ENCODE assay signal across 8 cellular contexts in the genomic region with DNA sequence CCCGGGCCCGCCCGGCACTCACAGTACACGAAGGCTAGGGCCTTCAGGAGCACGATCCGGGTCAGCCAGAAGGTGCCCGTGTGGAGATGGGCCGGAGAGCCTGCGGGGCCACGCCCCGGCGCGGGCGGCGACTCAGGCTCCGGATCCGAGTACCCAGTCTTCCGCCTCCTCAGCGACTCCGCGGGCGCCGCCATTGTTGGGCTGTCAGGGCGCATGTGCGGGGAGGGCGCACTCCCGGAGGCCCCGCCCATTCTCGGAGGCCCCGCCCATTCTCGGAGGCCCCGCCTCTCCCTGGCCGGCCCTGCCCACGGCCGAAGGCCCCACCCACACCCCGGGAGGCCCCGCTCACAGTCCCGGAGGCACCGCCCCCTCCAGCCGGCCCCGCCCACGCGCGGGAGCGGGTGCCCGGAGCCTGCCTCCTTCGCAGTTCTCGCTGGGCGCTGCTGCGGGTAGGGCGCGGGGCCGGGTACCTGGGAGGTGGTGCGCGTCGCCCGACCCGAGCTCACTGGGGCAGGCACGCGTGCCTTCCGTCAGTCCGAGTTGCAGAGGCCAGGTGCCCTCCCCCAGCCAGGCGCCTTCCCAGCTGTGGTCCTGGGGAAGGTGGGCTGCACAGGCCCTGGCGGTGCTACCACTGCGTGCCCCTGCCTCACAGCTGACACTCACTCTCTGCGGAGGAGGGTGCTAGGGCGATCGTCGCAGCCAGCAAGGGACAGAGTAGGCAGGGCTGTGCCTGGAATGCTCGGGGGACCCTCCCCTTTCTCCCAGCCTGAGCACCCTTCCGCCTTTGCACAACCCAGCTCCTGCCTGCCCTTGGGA. TPM values are rescaled to one million over a fixed set of nuclear protein-coding genes. Genes with fewer than 3 reads are reported as not detected.
DNase-seq lines count a peak whose midpoint lies in the region; ATAC-seq and TF ChIP-seq lines count a peak whose summit lies in the region.

A gene (minus strand): TSS at position 219 of the 816 bp plus-strand sequence. CDS start 4 bp downstream, at position 215.

- no peaks in the 10 kb centered on the region for H3K9me3 Mint-ChIP-seq in activated naive CD8-positive, alpha-beta T cell (ENCODE audit: low read depth)

- H3K4me1 Mint-ChIP-seq in activated naive CD8-positive, alpha-beta T cell (ENCODE audit: low read depth): peaks cover 19% of the 10 kb centered on the region

- in situ Hi-C loops in G401 (cut with HindIII; ENCODE audit: low sequenced_read_pairs): loop anchor here (10.0 kb wide), 1 partner anchor 256 kb away; a partner anchor contains a TSS

- H3K36me3 Mint-ChIP-seq in activated naive CD8-positive, alpha-beta T cell: peaks cover 2% of the 10 kb centered on the region

- H3K27ac ChIP-seq in ovary: peak within 1 kb of the TSS in 1 of 2 donors; percentile 37
- peak within 1 kb of the TSS; percentile 56 to 70 for H3K27ac ChIP-seq in thoracic aorta

- no peak for TF ChIP-seq CTCF in ovary (IDR thresholded peaks at IDR 0.05)
- TF ChIP-seq CTCF in thoracic aorta (IDR thresholded peaks at IDR 0.05): no peak

- peak within 1 kb of the TSS; percentile 78 for H3K4me3 Mint-ChIP-seq in activated naive CD8-positive, alpha-beta T cell

- peaks cover 7% of the 10 kb centered on the region; the same call in 1 of the 2 replicates for H3K27me3 ChIP-seq in MG63
- H3K27me3 ChIP-seq in ovary: no peaks in the 10 kb centered on the region
- no peaks in the 10 kb centered on the region for H3K27me3 ChIP-seq in thoracic aorta (replicated peaks; ENCODE audit: insufficient read depth)

- peak; percentile 83 for DNase-seq in G401 (ENCODE audit: low spot score)
- DNase-seq in H4 (ENCODE audit: low spot score): peak; percentile 70
- DNase-seq in MG63: peak; percentile 91
- DNase-seq in SKM-1 treated with dmso at 0.1 percent for 144 hours (lab: John Stamatoyannopoulos, UW; ENCODE audit: unreplicated experiment): peak; percentile 83
- DNase-seq in head of caudate nucleus: peak; percentile 89 to 99 (median 98)
- DNase-seq in ovary: peak; percentile 93 to 99 (median 97)
- DNase-seq in thoracic aorta (ENCODE audit: low spot score): peak; percentile 72

- TF ChIP-seq EP300 in ovary (IDR thresholded peaks at IDR 0.05): no peak

- peak; percentile 48 for TF ChIP-seq POLR2A in ovary (IDR thresholded peaks at IDR 0.05)

- H3K27me3 Mint-ChIP-seq in activated naive CD8-positive, alpha-beta T cell: no peaks in the 10 kb centered on the region

- H3K27ac Mint-ChIP-seq in activated naive CD8-positive, alpha-beta T cell: peak within 1 kb of the TSS; percentile 50

- 4 to 22% (median 7%) methylated on average over 18 to 71 of the region's 71 CpGs for WGBS in ovary, 3 donors

- peak within 1 kb of the TSS; percentile 93 for H3K4me3 ChIP-seq in MG63
- peak within 1 kb of the TSS; percentile 96 for H3K4me3 ChIP-seq in ovary
- peak within 1 kb of the TSS; percentile 86 for H3K4me3 ChIP-seq in thoracic aorta

- H3K36me3 ChIP-seq in MG63: peaks cover 30% of the 10 kb centered on the region
- no peaks in the 10 kb centered on the region for H3K36me3 ChIP-seq in ovary
- peaks cover 3% of the 10 kb centered on the region for H3K36me3 ChIP-seq in thoracic aorta

- H3K9me3 ChIP-seq in MG63: peaks cover 8% of the 10 kb centered on the region
- no peaks in the 10 kb centered on the region for H3K9me3 ChIP-seq in ovary
- H3K9me3 ChIP-seq in thoracic aorta: no peaks in the 10 kb centered on the region

- H3K4me1 ChIP-seq in ovary (ENCODE audit: insufficient read depth) (peaks cover 10% of the 10 kb centered on the region), thoracic aorta (ENCODE audit: control insufficient read depth in 1 of 2, low read depth in 2 of 2) (peaks cover 11 to 20% of the 10 kb centered on the region in 2 donors)

- intact Hi-C loops in head of caudate nucleus (cut with DNase I): loop anchor here (5.0 kb wide), 1 partner anchor 74 kb away; no protein-coding TSS in a partner anchor
- intact Hi-C loops in ovary (cut with DNase I): no loop called here

- ATAC-seq in thoracic aorta (ENCODE audit: insufficient number of reproducible peaks, low FRiP score, low read depth): peak; percentile 94

RNA-seq across cellular contexts. Expression of the gene that starts here (rescaled TPM):
- total RNA-seq in G401 (2014; rRNA removed; shearing (Covaris generic)): 25.9 and 34.1 TPM in 2 replicates
- total RNA-seq in H4 (2014; rRNA removed; shearing (Covaris generic)): 31.1 and 39.9 TPM in 2 replicates
- total RNA-seq in MG63 (2014; rRNA removed; shearing (Covaris generic); ENCODE audit: low replicate concordance): 8.8 and 11.1 TPM in 2 replicates
- 10 to 100 TPM; 18.7 to 31.9 (median 23.8) TPM for total RNA-seq in ovary
- polyA plus RNA-seq in ovary: 10 to 100 TPM in 1 of 2 donors, 1 to 10 TPM in 1; 7.8 to 17.8 TPM
- 10 to 100 TPM; 47.1 to 49.3 TPM for total RNA-seq in thoracic aorta
